Comparison of ENCODE assay signal across 13 cellular contexts in genomic region chr2:28662468-28663095, GRCh38.
DNase-seq lines count a peak whose midpoint lies in the region; ATAC-seq and TF ChIP-seq lines count a peak whose summit lies in the region.
"Had no signal": no experiment of that assay in that cellular context is flagged by ENCODE, and none has a peak within 500 bp of the region (broad histone marks: within the 10 kb centered on the region; RNA-seq: fewer than 3 reads in every experiment).

No MANE protein-coding gene starts in this region.

- peak overlapping the region; percentile 83 to 94 (median 90) for H3K27ac ChIP-seq in sigmoid colon
- H3K27ac ChIP-seq: HL-60 had no signal

- peaks cover 2% of the 10 kb centered on the region for H3K36me3 Mint-ChIP-seq in activated naive CD4-positive, alpha-beta T cell treated with anti-CD3 and anti-CD28 coated beads, Interleukin-2, amount 10 ng/mL, durations not matched to agents 7 days and 5 days
- H3K36me3 Mint-ChIP-seq: CD4-positive, CD25-positive, alpha-beta regulatory T cell had no signal

- H3K36me3 ChIP-seq in sigmoid colon = no peaks in the 10 kb centered on the region

- no peak overlapping the region for H3K4me3 Mint-ChIP-seq in activated naive CD4-positive, alpha-beta T cell treated with anti-CD3 and anti-CD28 coated beads, Interleukin-2, amount 10 ng/mL, durations not matched to agents 7 days and 5 days
- H3K4me3 Mint-ChIP-seq: activated T-helper 1 cell treated with anti-CD3 and anti-CD28 coated beads, Interleukin-12 subunit alpha, Interleukin-12 subunit beta, Interleukin-2, Interleukin-4 antibody, amounts not matched to agents 30 ng/mL and 10 ng/mL and 1 ng/mL, durations not matched to agents 14 hours and 24 hours and 36 hours; CD4-positive, CD25-positive, alpha-beta regulatory T cell; GM23338; T-helper 1 cell treated with Interleukin-12 subunit alpha and Interleukin-12 subunit beta and Interleukin-4 antibody, amounts not matched to agents 30 μg/mL and 1 μg/mL, for 36 hours had no signal

- ATAC-seq in left ventricle myocardium superior = peak; percentile 3
- ATAC-seq: GM23338 had no signal

- TF ChIP-seq POLR2A in sigmoid colon (IDR thresholded peaks at IDR 0.05) = no peak

- peak; percentile 30 for DNase-seq in GM03348 (ENCODE audit: low spot score)
- DNase-seq in astrocyte of the spinal cord (ENCODE audit: low read depth, low spot score) = peak; percentile 63
- DNase-seq in left ventricle myocardium superior = no peak
- DNase-seq in sigmoid colon = peak; percentile 81
- DNase-seq in activated naive CD4-positive, alpha-beta T cell treated with anti-CD3 and anti-CD28 coated beads, Interleukin-2, amount 10 ng/mL, durations not matched to agents 7 days and 5 days = no peak
- no peak for DNase-seq in D341Med (ENCODE audit: low spot score)
- DNase-seq in activated T-cell treated with anti-CD3 and anti-CD28 coated beads, Interleukin-2, amount 50 U/mL, for 1 hour = no peak
- DNase-seq in NCI-H510A treated with DMSO at 0.1 percent for 48 hours (lab: John Stamatoyannopoulos, UW) = no peak
- DNase-seq: CD4-positive, CD25-positive, alpha-beta regulatory T cell had no signal

- in situ Hi-C loops in astrocyte of the spinal cord (cut with HindIII; ENCODE audit: low sequenced_read_pairs) = no loop called here

- no peaks in the 10 kb centered on the region for H3K9me3 Mint-ChIP-seq in activated naive CD4-positive, alpha-beta T cell treated with anti-CD3 and anti-CD28 coated beads, Interleukin-2, amount 10 ng/mL, durations not matched to agents 7 days and 5 days
- H3K9me3 Mint-ChIP-seq: activated T-helper 1 cell treated with anti-CD3 and anti-CD28 coated beads, Interleukin-12 subunit alpha, Interleukin-12 subunit beta, Interleukin-2, Interleukin-4 antibody, amounts not matched to agents 30 ng/mL and 10 ng/mL and 1 ng/mL, durations not matched to agents 14 hours and 24 hours and 36 hours; T-helper 1 cell treated with Interleukin-12 subunit alpha and Interleukin-12 subunit beta and Interleukin-4 antibody, amounts not matched to agents 30 μg/mL and 1 μg/mL, for 36 hours had no signal

- peaks cover 19% of the 10 kb centered on the region for H3K27me3 Mint-ChIP-seq in activated naive CD4-positive, alpha-beta T cell treated with anti-CD3 and anti-CD28 coated beads, Interleukin-2, amount 10 ng/mL, durations not matched to agents 7 days and 5 days

- 48 to 79% methylated on average over 10 of the region's 10 CpGs for WGBS in sigmoid colon, 2 donors

- no peak for TF ChIP-seq EP300 in sigmoid colon (IDR thresholded peaks at IDR 0.05)

- TF ChIP-seq CTCF in astrocyte of the spinal cord (IDR thresholded peaks at IDR 0.05; ENCODE audit: low read depth, low read length) (no peak), sigmoid colon (IDR thresholded peaks at IDR 0.05) (no peak)

- peaks cover 9% of the 10 kb centered on the region for H3K4me1 Mint-ChIP-seq in activated naive CD4-positive, alpha-beta T cell treated with anti-CD3 and anti-CD28 coated beads, Interleukin-2, amount 10 ng/mL, durations not matched to agents 7 days and 5 days

- no peaks in the 10 kb centered on the region for H3K9me3 ChIP-seq in sigmoid colon

- no peak overlapping the region for H3K4me3 ChIP-seq in astrocyte of the spinal cord (ENCODE audit: low read depth, low read length)
- no peak overlapping the region for H3K4me3 ChIP-seq in sigmoid colon
- H3K4me3 ChIP-seq: GM23338 had no signal

- no peak overlapping the region for H3K27ac Mint-ChIP-seq in activated naive CD4-positive, alpha-beta T cell treated with anti-CD3 and anti-CD28 coated beads, Interleukin-2, amount 10 ng/mL, durations not matched to agents 7 days and 5 days
- H3K27ac Mint-ChIP-seq: activated T-helper 1 cell treated with anti-CD3 and anti-CD28 coated beads, Interleukin-12 subunit alpha, Interleukin-12 subunit beta, Interleukin-2, Interleukin-4 antibody, amounts not matched to agents 30 ng/mL and 10 ng/mL and 1 ng/mL, durations not matched to agents 14 hours and 24 hours and 36 hours; GM23338; T-helper 1 cell treated with Interleukin-12 subunit alpha and Interleukin-12 subunit beta and Interleukin-4 antibody, amounts not matched to agents 30 μg/mL and 1 μg/mL, for 36 hours had no signal

- CTCF ChIA-PET in activated naive CD4-positive, alpha-beta T cell treated with anti-CD3 and anti-CD28 coated beads, Interleukin-2, amount 10 ng/mL, durations not matched to agents 7 days and 5 days (lab: Charles Lee) = interaction anchor here (0.6 kb wide), 1 partner anchor 36 kb away, joined by 3 read pairs; no protein-coding TSS in a partner anchor

- intact Hi-C loops in left ventricle myocardium superior (cut with micrococcal nuclease) = no loop called here
- intact Hi-C loops in sigmoid colon (cut with DNase I) = loop anchor here (5.0 kb wide), 1 partner anchor 65 kb away; no protein-coding TSS in a partner anchor

- peaks cover 0 to 78% (median 67%) of the 10 kb centered on the region in 4 donors for H3K4me1 ChIP-seq in sigmoid colon

- no peaks in the 10 kb centered on the region for H3K27me3 ChIP-seq in sigmoid colon

Comparison
In these comparisons a context has a peak if more than half of its experiments do, and no peak if none do; other contexts are left out.
1. DNase-seq: peak in GM03348 (single experiment), astrocyte of the spinal cord (single experiment) and sigmoid colon (single experiment); none in left ventricle myocardium superior (single experiment), activated naive CD4-positive, alpha-beta T cell treated with anti-CD3 and anti-CD28 coated beads, Interleukin-2, amount 10 ng/mL, durations not matched to agents 7 days and 5 days (single experiment), D341Med (single experiment), activated T-cell treated with anti-CD3 and anti-CD28 coated beads, Interleukin-2, amount 50 U/mL, for 1 hour (single experiment) and NCI-H510A treated with DMSO at 0.1 percent for 48 hours (single experiment).